ENCODE assay signal across 21 cellular contexts in the genomic region with DNA sequence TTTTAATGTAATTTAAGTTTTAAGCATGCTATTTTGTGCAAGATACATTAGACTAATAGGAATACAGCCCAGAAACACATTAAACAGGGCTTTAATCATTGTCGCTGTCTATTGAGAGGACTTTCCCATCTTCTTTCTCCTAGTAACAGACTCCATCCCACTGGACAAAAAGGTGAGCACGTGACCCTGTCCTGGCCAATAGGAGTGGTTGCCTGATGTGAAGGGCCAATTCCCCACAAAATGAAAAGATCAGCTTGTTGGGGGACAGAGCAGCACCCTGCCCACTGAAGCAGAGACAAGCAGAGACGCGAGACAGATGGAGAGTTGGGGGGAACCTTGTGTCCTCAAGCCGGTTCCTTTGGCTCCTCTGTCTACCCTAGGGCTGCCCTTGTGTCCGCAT. TPM values are rescaled to one million over a fixed set of nuclear protein-coding genes. Genes with fewer than 3 reads are reported as not detected.
DNase-seq lines count a peak whose midpoint lies in the region; ATAC-seq, FAIRE-seq and TF ChIP-seq lines count a peak whose summit lies in the region.
"Had no signal": no experiment of that assay in that cellular context is flagged by ENCODE, and none has a peak within 500 bp of the region (broad histone marks: within the 10 kb centered on the region; RNA-seq: fewer than 3 reads in every experiment).

No MANE protein-coding gene starts in this region.

- no peak for TF ChIP-seq CTCF in WTC11 (IDR thresholded peaks at IDR 0.05)
- no peak for TF ChIP-seq CTCF in K562 (IDR thresholded peaks at IDR 0.05 in 2 of 3, conservative IDR thresholded peaks at IDR 0.05 in 1 of 3; ENCODE audit: insufficient read depth in 2 of 3, low read depth in 1 of 3, low read length in 3 of 3)
- no peak for TF ChIP-seq CTCF in CD8-positive, alpha-beta T cell (IDR thresholded peaks at IDR 0.05)

- H3K4me3 ChIP-seq in K562, result no peak overlapping the region
- H3K4me3 ChIP-seq in CD8-positive, alpha-beta T cell (ENCODE audit: low read depth, low read length), result no peak overlapping the region
- H3K4me3 ChIP-seq: A549, GM23248 had no signal

- no peak for TF ChIP-seq RAD21 in K562 (CRISPR knock-in tag; conservative IDR thresholded peaks at IDR 0.05 in 1 of 2, IDR thresholded peaks at IDR 0.05 in 1 of 2)

- no peak overlapping the region for H3K4me2 ChIP-seq in K562 (ENCODE audit: insufficient read depth, low read length)
- H3K4me2 ChIP-seq: A549 had no signal

- peaks cover 0 to 1% of the 10 kb centered on the region in 2 donors for H3K9me3 Mint-ChIP-seq in activated T-cell treated with anti-CD3 and anti-CD28 coated beads, Interleukin-2, amount 50 U/mL, for 72 hours
- no peaks in the 10 kb centered on the region for H3K9me3 Mint-ChIP-seq in WTC11
- H3K9me3 Mint-ChIP-seq in stimulated activated memory B cell treated with anti-CD40 and anti-IgM and Interleukin-4, amounts not matched to agents 10 μg/mL and 1 μg/mL and 100 μg/mL, for 72 hours, result no peaks in the 10 kb centered on the region
- no peaks in the 10 kb centered on the region for H3K9me3 Mint-ChIP-seq in CD8-positive, alpha-beta T cell
- H3K9me3 Mint-ChIP-seq: CD4-positive, alpha-beta T cell; IgD-negative memory B cell had no signal

- intact Hi-C loops in K562 (cut with micrococcal nuclease), result no loop called here
- intact Hi-C loops in CD8-positive, alpha-beta T cell (cut with DNase I, micrococcal nuclease), result no loop called here

- no peak overlapping the region for H2AFZ ChIP-seq in K562 (ENCODE audit: low read depth, low read length)
- H2AFZ ChIP-seq: GM23248 had no signal

- no peak overlapping the region for H3K9ac ChIP-seq in K562 (ENCODE audit: insufficient read depth in 1 of 2, low read depth in 2 of 2, low read length in 2 of 2)
- H3K9ac ChIP-seq: GM23248 had no signal

- no peak for DNase-seq in activated T-cell treated with anti-CD3 and anti-CD28 coated beads, Interleukin-2, amount 50 U/mL, for 72 hours
- DNase-seq in activated T-cell treated with anti-CD3 and anti-CD28 coated beads for 4 hours (no peak), WTC11 (ENCODE audit: low spot score) (no peak), K562 (ENCODE audit: extremely low read depth in 1 of 4, low spot score in 3 of 4) (peak in 3 of 4 experiments; percentile 46 to 54 (median 52)), SKM-1 (lab: John Stamatoyannopoulos, UW; ENCODE audit: unreplicated experiment) (no peak), GDM1 (lab: John Stamatoyannopoulos, UW) (no peak)
- DNase-seq in CD8-positive, alpha-beta T cell, result no peak
- DNase-seq: AML-193; CD4-positive, alpha-beta T cell; DMS153; DMS79 treated with DMSO at 0.1 percent for 48 hours; GM23248; HCEC 1CT had no signal

- H3K4me3 Mint-ChIP-seq in activated T-cell treated with anti-CD3 and anti-CD28 coated beads, Interleukin-2, amount 50 U/mL, for 72 hours, result peak overlapping the region; percentile 36 to 70
- H3K4me3 Mint-ChIP-seq in WTC11, result no peak overlapping the region
- H3K4me3 Mint-ChIP-seq in stimulated activated memory B cell treated with anti-CD40 and anti-IgM and Interleukin-4, amounts not matched to agents 10 μg/mL and 1 μg/mL and 100 μg/mL, for 72 hours, result no peak overlapping the region
- H3K4me3 Mint-ChIP-seq in CD8-positive, alpha-beta T cell, result no peak overlapping the region
- H3K4me3 Mint-ChIP-seq: CD4-positive, alpha-beta T cell had no signal

- no peaks in the 10 kb centered on the region for H3K79me2 ChIP-seq in K562 (ENCODE audit: control insufficient read depth, insufficient read depth, low read length)

- no peaks in the 10 kb centered on the region for H3K27me3 Mint-ChIP-seq in activated T-cell treated with anti-CD3 and anti-CD28 coated beads, Interleukin-2, amount 50 U/mL, for 72 hours (ENCODE audit: low read depth)
- no peaks in the 10 kb centered on the region; the same call in 1 of the 2 replicates for H3K27me3 Mint-ChIP-seq in WTC11 (ENCODE audit: low read depth)
- H3K27me3 Mint-ChIP-seq in stimulated activated memory B cell treated with anti-CD40 and anti-IgM and Interleukin-4, amounts not matched to agents 10 μg/mL and 1 μg/mL and 100 μg/mL, for 72 hours, result no peaks in the 10 kb centered on the region
- H3K27me3 Mint-ChIP-seq in CD8-positive, alpha-beta T cell (ENCODE audit: low read depth), result no peaks in the 10 kb centered on the region
- H3K27me3 Mint-ChIP-seq: CD4-positive, alpha-beta T cell had no signal

- no peak overlapping the region for H3K27ac ChIP-seq in K562 (ENCODE audit: extremely low read depth, low read depth, low read length)
- no peak overlapping the region for H3K27ac ChIP-seq in CD8-positive, alpha-beta T cell (ENCODE audit: low read depth, low read length)
- H3K27ac ChIP-seq: 22Rv1, A549, C4-2B, GM23248 had no signal

- no peaks in the 10 kb centered on the region for H3K36me3 ChIP-seq in K562 (ENCODE audit: control insufficient read depth, insufficient read depth, low read length)
- H3K36me3 ChIP-seq in CD8-positive, alpha-beta T cell (ENCODE audit: insufficient read depth, low read length), result no peaks in the 10 kb centered on the region

- peaks cover 74% of the 10 kb centered on the region for H3K4me1 Mint-ChIP-seq in activated T-cell treated with anti-CD3 and anti-CD28 coated beads, Interleukin-2, amount 50 U/mL, for 72 hours (ENCODE audit: low read depth)
- H3K4me1 Mint-ChIP-seq in WTC11, result peaks cover 7% of the 10 kb centered on the region
- H3K4me1 Mint-ChIP-seq in stimulated activated memory B cell treated with anti-CD40 and anti-IgM and Interleukin-4, amounts not matched to agents 10 μg/mL and 1 μg/mL and 100 μg/mL, for 72 hours, result peaks cover 89% of the 10 kb centered on the region
- H3K4me1 Mint-ChIP-seq in CD8-positive, alpha-beta T cell (ENCODE audit: low read depth), result peaks cover 43% of the 10 kb centered on the region

- no peak for TF ChIP-seq POLR2A in K562 (conservative IDR thresholded peaks at IDR 0.05)

- 5% methylated on average over 6 of the region's 6 CpGs for WGBS in K562 (ENCODE audit: insufficient coverage, low coverage, missing lambda C conversion rate)

- no peaks in the 10 kb centered on the region for H4K20me1 ChIP-seq in K562 (replicated peaks; ENCODE audit: control insufficient read depth, insufficient read depth, low read length)

- TF ChIP-seq EP300 in K562 (IDR thresholded peaks at IDR 0.05; ENCODE audit: low read length), result no peak

- CTCF ChIA-PET in WTC11 (lab: Charles Lee), result no interaction called here
- CTCF ChIA-PET in K562 (lab: Yijun Ruan, JAX; ENCODE audit: low intra/inter-chr PET ratio), result no interaction called here
- CTCF ChIA-PET in CD8-positive, alpha-beta T cell (lab: Charles Lee), result interaction anchor here (2.7 kb wide), 1 partner anchor 18 kb away, joined by 11 read pairs; no protein-coding TSS in a partner anchor

- H3K27me3 ChIP-seq in K562 (ENCODE audit: control insufficient read depth in 2 of 2, insufficient read depth in 2 of 2, low read length in 2 of 2), result peaks cover 9 to 33% of the 10 kb centered on the region in 2 experiments; a peak in 4 of 5 replicates
- no peaks in the 10 kb centered on the region for H3K27me3 ChIP-seq in CD8-positive, alpha-beta T cell (ENCODE audit: insufficient read depth, low read length)

- H3K4me1 ChIP-seq in K562 (replicated peaks in 1 of 2; ENCODE audit: control insufficient read depth in 2 of 2, insufficient read depth in 2 of 2, low read length in 2 of 2), result no peaks in the 10 kb centered on the region
- peaks cover 22% of the 10 kb centered on the region for H3K4me1 ChIP-seq in CD8-positive, alpha-beta T cell (ENCODE audit: insufficient read depth, low read length)
- H3K4me1 ChIP-seq: A549 had no signal

- H3K9me1 ChIP-seq in K562 (ENCODE audit: control insufficient read depth, insufficient read depth, low read length), result no peaks in the 10 kb centered on the region

- no peak for FAIRE-seq in K562 (lab: Jason Lieb, UNC)
- FAIRE-seq: A549, GM19239, H54, HTR-8/SVneo had no signal

- in situ Hi-C loops in K562 (cut with MboI), result no loop called here

- H3K36me3 Mint-ChIP-seq in activated T-cell treated with anti-CD3 and anti-CD28 coated beads, Interleukin-2, amount 50 U/mL, for 72 hours (ENCODE audit: insufficient read depth in 2 of 2), result peaks cover 2 to 7% of the 10 kb centered on the region in 2 donors
- H3K36me3 Mint-ChIP-seq in WTC11, result no peaks in the 10 kb centered on the region
- peaks cover 5% of the 10 kb centered on the region for H3K36me3 Mint-ChIP-seq in stimulated activated memory B cell treated with anti-CD40 and anti-IgM and Interleukin-4, amounts not matched to agents 10 μg/mL and 1 μg/mL and 100 μg/mL, for 72 hours
- no peaks in the 10 kb centered on the region for H3K36me3 Mint-ChIP-seq in CD8-positive, alpha-beta T cell
- H3K36me3 Mint-ChIP-seq: IgD-negative memory B cell had no signal

- no TSS peak for BruUV-seq in K562 (replicated peaks; lab: Mats Ljungman, UMichigan)

- H3K9me3 ChIP-seq in K562 (replicated peaks; ENCODE audit: control insufficient read depth, insufficient read depth, low read depth, low read length), result no peaks in the 10 kb centered on the region
- H3K9me3 ChIP-seq in CD8-positive, alpha-beta T cell (ENCODE audit: low read length), result no peaks in the 10 kb centered on the region
- H3K9me3 ChIP-seq: A549 had no signal

- ATAC-seq in activated T-cell treated with anti-CD3 and anti-CD28 coated beads, Interleukin-2, amount 50 U/mL, for 72 hours (replicated peaks in 1 of 2), result no peak
- ATAC-seq in WTC11 (no peak), K562 (no peak)
- ATAC-seq in stimulated activated memory B cell treated with anti-CD40 and anti-IgM and Interleukin-4, amounts not matched to agents 10 μg/mL and 1 μg/mL and 100 μg/mL, for 72 hours, result no peak
- no peak for ATAC-seq in CD8-positive, alpha-beta T cell
- ATAC-seq: A549 had no signal

- H3K27ac Mint-ChIP-seq in activated T-cell treated with anti-CD3 and anti-CD28 coated beads, Interleukin-2, amount 50 U/mL, for 72 hours, result no peak overlapping the region
- no peak overlapping the region for H3K27ac Mint-ChIP-seq in WTC11
- peak overlapping the region; percentile 92 for H3K27ac Mint-ChIP-seq in stimulated activated memory B cell treated with anti-CD40 and anti-IgM and Interleukin-4, amounts not matched to agents 10 μg/mL and 1 μg/mL and 100 μg/mL, for 72 hours
- H3K27ac Mint-ChIP-seq in CD8-positive, alpha-beta T cell, result no peak overlapping the region
- H3K27ac Mint-ChIP-seq: CD4-positive, alpha-beta T cell had no signal

- POLR2A ChIA-PET in WTC11 (lab: Charles Lee) (no interaction called here), K562 (lab: Yijun Ruan, JAX) (interaction anchor here (0.6 kb wide), 1 partner anchor 240 kb away, joined by 3 read pairs; no protein-coding TSS in a partner anchor)
- POLR2A ChIA-PET in CD8-positive, alpha-beta T cell (lab: Charles Lee), result no interaction called here

RNA-seq across cellular contexts. Expression of a gene that starts 21.2 kb away (rescaled TPM):
- 1 to 10 TPM; 7.0 to 7.1 TPM for total RNA-seq in activated T-cell treated with anti-CD3 and anti-CD28 coated beads, Interleukin-2, amount 50 U/mL, for 72 hours
- total RNA-seq in WTC11 (2021) (1.7 to 2.9 TPM (median 1.9 TPM) in 3 replicates), K562 (2014; rRNA removed) (2.1 and 3.8 TPM in 2 replicates), K562 (2014; rRNA removed; fragmentation: Illumina TruSeq; extraction: Trizol) (2.0 and 2.4 TPM in 2 replicates), K562 (2015; rRNA removed; fragmentation: Illumina TruSeq; extraction: Trizol) (1.8 and 1.9 TPM in 2 replicates), K562 (2021) (1.5 and 1.6 TPM in 2 replicates)
- total RNA-seq in K562 (2011; cell fraction: chromatin; rRNA removed; ENCODE audit: low replicate concordance), result 11.2 and 13.2 TPM in 2 replicates
- total RNA-seq in K562 (2011; cell fraction: nucleolus; rRNA removed), result 5.3 and 6.4 TPM in 2 replicates
- 6.7 and 10.9 TPM in 2 replicates for total RNA-seq in K562 (2011; cell fraction: nucleoplasm; rRNA removed)
- polyA plus RNA-seq in K562 (2011; rRNA removed) (3.5 and 5.5 TPM in 2 replicates), K562 (2014; fragmentation: Illumina TruSeq; extraction: Trizol) (1.0 and 1.8 TPM in 2 replicates), K562 (2014; fragmentation: Nextera tagmentation; extraction: Ambion mirVana) (1 to 10 TPM; 1.9 to 2.0 TPM), K562 (2014; rRNA removed) (3.0 and 3.7 TPM in 2 replicates)
- polyA plus RNA-seq in K562 (2011; cell fraction: cytosol; rRNA removed), result 0.46 and 2.0 TPM in 2 replicates
- 21.0 and 26.9 TPM in 2 replicates for polyA plus RNA-seq in K562 (2011; cell fraction: nucleus; rRNA removed)
- 1.2 and 4.0 TPM in 2 replicates for polyA plus RNA-seq in K562 (2012)
- 3.3 and 4.4 TPM in 2 replicates for polyA minus RNA-seq in K562 (2011; rRNA and poly(A)+ RNA removed)
- 2.1 TPM in 1 of 2 replicates, not detected in the other for polyA minus RNA-seq in K562 (2011; cell fraction: cytosol; rRNA and poly(A)+ RNA removed)
- polyA minus RNA-seq in K562 (2011; cell fraction: nucleus; rRNA and poly(A)+ RNA removed), result 6.7 and 11.4 TPM in 2 replicates
- 1 to 10 TPM; 1.5 to 2.0 TPM for total RNA-seq in CD8-positive, alpha-beta T cell
- polyA plus RNA-seq: IgD-negative memory B cell had no signal

RNA-seq across cellular contexts. Expression of a gene that starts 44.1 kb away (rescaled TPM):
- total RNA-seq in activated T-cell treated with anti-CD3 and anti-CD28 coated beads, Interleukin-2, amount 50 U/mL, for 72 hours, result 10 to 100 TPM; 13.6 to 16.2 TPM
- total RNA-seq in WTC11 (2021), result 10.6 to 11.5 TPM (median 11.3 TPM) in 3 replicates
- 37.8 and 39.7 TPM in 2 replicates for total RNA-seq in K562 (2011; cell fraction: chromatin; rRNA removed; ENCODE audit: low replicate concordance)
- 15.2 and 19.1 TPM in 2 replicates for total RNA-seq in K562 (2011; cell fraction: nucleolus; rRNA removed)
- 20.8 and 22.1 TPM in 2 replicates for total RNA-seq in K562 (2011; cell fraction: nucleoplasm; rRNA removed)
- total RNA-seq in K562 (2014; rRNA removed), result 17.7 and 22.7 TPM in 2 replicates
- 26.2 and 26.8 TPM in 2 replicates for total RNA-seq in K562 (2014; rRNA removed; fragmentation: Illumina TruSeq; extraction: Trizol)
- total RNA-seq in K562 (2015; rRNA removed; fragmentation: Illumina TruSeq; extraction: Trizol), result 21.1 and 21.2 TPM in 2 replicates
- total RNA-seq in K562 (2021), result 18.4 and 20.9 TPM in 2 replicates
- 26.0 and 31.1 TPM in 2 replicates for polyA plus RNA-seq in K562 (2011; rRNA removed)
- polyA plus RNA-seq in K562 (2011; cell fraction: cytosol; rRNA removed), result 22.3 and 24.5 TPM in 2 replicates
- polyA plus RNA-seq in K562 (2011; cell fraction: nucleus; rRNA removed), result 25.8 and 29.2 TPM in 2 replicates
- 12.0 and 15.4 TPM in 2 replicates for polyA plus RNA-seq in K562 (2012)
- 18.4 and 22.2 TPM in 2 replicates for polyA plus RNA-seq in K562 (2014; fragmentation: Illumina TruSeq; extraction: Trizol)
- polyA plus RNA-seq in K562 (2014; fragmentation: Nextera tagmentation; extraction: Ambion mirVana), result 10 to 100 TPM; 18.9 to 21.4 TPM
- 16.2 and 17.9 TPM in 2 replicates for polyA plus RNA-seq in K562 (2014; rRNA removed)
- polyA minus RNA-seq in K562 (2011; rRNA and poly(A)+ RNA removed), result 37.0 and 46.7 TPM in 2 replicates
- polyA minus RNA-seq in K562 (2011; cell fraction: cytosol; rRNA and poly(A)+ RNA removed), result 10.2 and 16.4 TPM in 2 replicates
- 14.7 and 22.3 TPM in 2 replicates for polyA minus RNA-seq in K562 (2011; cell fraction: nucleus; rRNA and poly(A)+ RNA removed)
- 10 to 100 TPM in 1 of 2 experiments, 1 to 10 TPM in 1; 9.9 to 10.6 TPM for total RNA-seq in CD8-positive, alpha-beta T cell

RNA-seq across cellular contexts. Expression of a gene that starts 47.5 kb away (rescaled TPM):
- 10 to 100 TPM; 29.7 to 34.2 TPM for total RNA-seq in activated T-cell treated with anti-CD3 and anti-CD28 coated beads, Interleukin-2, amount 50 U/mL, for 72 hours
- 44.2 to 56.3 TPM (median 47.8 TPM) in 3 replicates for total RNA-seq in WTC11 (2021)
- 67.7 and 181 TPM in 2 replicates for total RNA-seq in K562 (2011; cell fraction: chromatin; rRNA removed; ENCODE audit: low replicate concordance)
- total RNA-seq in K562 (2011; cell fraction: nucleolus; rRNA removed), result 41.2 and 54.1 TPM in 2 replicates
- 96.7 and 127 TPM in 2 replicates for total RNA-seq in K562 (2011; cell fraction: nucleoplasm; rRNA removed)
- 68.1 and 71.4 TPM in 2 replicates for total RNA-seq in K562 (2014; rRNA removed)
- 63.8 and 65.7 TPM in 2 replicates for total RNA-seq in K562 (2014; rRNA removed; fragmentation: Illumina TruSeq; extraction: Trizol)
- total RNA-seq in K562 (2015; rRNA removed; fragmentation: Illumina TruSeq; extraction: Trizol), result 67.1 and 67.7 TPM in 2 replicates
- 44.4 and 49.3 TPM in 2 replicates for total RNA-seq in K562 (2021)
- polyA plus RNA-seq in K562 (2011; rRNA removed), result 29.9 and 40.1 TPM in 2 replicates
- 9.7 and 18.6 TPM in 2 replicates for polyA plus RNA-seq in K562 (2011; cell fraction: cytosol; rRNA removed)
- 30.8 and 40.9 TPM in 2 replicates for polyA plus RNA-seq in K562 (2011; cell fraction: nucleus; rRNA removed)
- polyA plus RNA-seq in K562 (2012), result 62.1 and 74.3 TPM in 2 replicates
- 48.7 and 63.9 TPM in 2 replicates for polyA plus RNA-seq in K562 (2014; fragmentation: Illumina TruSeq; extraction: Trizol)
- 10 to 100 TPM; 14.8 to 16.7 TPM for polyA plus RNA-seq in K562 (2014; fragmentation: Nextera tagmentation; extraction: Ambion mirVana)
- 74.7 and 77.0 TPM in 2 replicates for polyA plus RNA-seq in K562 (2014; rRNA removed)
- 31.1 and 34.9 TPM in 2 replicates for polyA minus RNA-seq in K562 (2011; rRNA and poly(A)+ RNA removed)
- 15.9 and 17.4 TPM in 2 replicates for polyA minus RNA-seq in K562 (2011; cell fraction: cytosol; rRNA and poly(A)+ RNA removed)
- 25.2 and 45.9 TPM in 2 replicates for polyA minus RNA-seq in K562 (2011; cell fraction: nucleus; rRNA and poly(A)+ RNA removed)
- total RNA-seq in CD8-positive, alpha-beta T cell, result 10 to 100 TPM; 70.2 to 73.4 TPM

Comparison
In these comparisons a context has a peak if more than half of its experiments do, and no peak if none do; other contexts are left out.
1. DNase-seq: peak in K562 (3 of 4); none in activated T-cell treated with anti-CD3 and anti-CD28 coated beads, Interleukin-2, amount 50 U/mL, for 72 hours (0 of 2), activated T-cell treated with anti-CD3 and anti-CD28 coated beads for 4 hours (single experiment), WTC11 (single experiment), SKM-1 (single experiment), GDM1 (single experiment) and CD8-positive, alpha-beta T cell (0 of 7).
2. H3K4me3 Mint-ChIP-seq: peak in activated T-cell treated with anti-CD3 and anti-CD28 coated beads, Interleukin-2, amount 50 U/mL, for 72 hours (2 of 2); none in WTC11 (single experiment), stimulated activated memory B cell treated with anti-CD40 and anti-IgM and Interleukin-4, amounts not matched to agents 10 μg/mL and 1 μg/mL and 100 μg/mL, for 72 hours (single experiment) and CD8-positive, alpha-beta T cell (single experiment).